Comparison of ENCODE assay signal across 9 cellular contexts in the genomic region with DNA sequence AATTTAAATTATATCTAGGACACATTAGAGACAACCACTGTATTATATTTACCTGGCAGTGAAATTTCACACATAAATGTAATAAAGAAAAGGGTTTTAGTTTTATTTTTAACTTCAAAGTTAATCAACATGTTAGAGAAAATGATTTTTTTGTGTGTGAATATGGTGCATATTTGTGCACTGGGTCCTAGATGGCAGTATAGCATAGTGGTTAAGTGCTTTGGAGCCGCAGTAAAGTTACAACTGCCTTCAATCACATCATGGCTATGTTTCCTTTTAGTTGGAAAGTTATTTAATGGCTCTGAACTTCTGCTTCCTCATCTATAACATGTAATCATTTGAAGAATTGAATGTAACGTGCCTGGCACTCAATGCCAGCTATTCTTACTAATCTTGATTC.
DNase-seq lines count a peak whose midpoint lies in the region; ATAC-seq and TF ChIP-seq lines count a peak whose summit lies in the region.
"Had no signal": no experiment of that assay in that cellular context is flagged by ENCODE, and none has a peak within 500 bp of the region (broad histone marks: within the 10 kb centered on the region; RNA-seq: fewer than 3 reads in every experiment).

No MANE protein-coding gene starts in this region.

- no peaks in the 10 kb centered on the region for H3K27me3 Mint-ChIP-seq in effector memory CD8-positive, alpha-beta T cell
- no peaks in the 10 kb centered on the region for H3K27me3 Mint-ChIP-seq in mesothelial cell of epicardium (ENCODE audit: low read depth)
- H3K27me3 Mint-ChIP-seq: central memory CD8-positive, alpha-beta T cell had no signal

- no peak overlapping the region for H3K27ac Mint-ChIP-seq in effector memory CD8-positive, alpha-beta T cell
- no peak overlapping the region for H3K27ac Mint-ChIP-seq in mesothelial cell of epicardium

- no peaks in the 10 kb centered on the region for H3K9me3 Mint-ChIP-seq in effector memory CD8-positive, alpha-beta T cell
- H3K9me3 Mint-ChIP-seq in mesothelial cell of epicardium, result no peaks in the 10 kb centered on the region
- H3K9me3 Mint-ChIP-seq: central memory CD8-positive, alpha-beta T cell had no signal

- DNase-seq in AG04449 (ENCODE audit: low read depth, low spot score), result no peak
- no peak for DNase-seq in GM13977 (ENCODE audit: low spot score)
- peak; percentile 40 for DNase-seq in RKO (ENCODE audit: low spot score)
- peak in 1 of 2 donors; percentile 50 for DNase-seq in foreskin fibroblast
- no peak for DNase-seq in effector memory CD8-positive, alpha-beta T cell
- no peak for DNase-seq in mesothelial cell of epicardium (ENCODE audit: low spot score in 2 of 2, unreplicated experiment in 2 of 2)
- DNase-seq in DMS114 treated with DMSO at 0.1 percent for 48 hours (lab: John Stamatoyannopoulos, UW; ENCODE audit: unreplicated experiment), result no peak

- POLR2A ChIA-PET in AG04449 (lab: Yijun Ruan, JAX), result no interaction called here

- H3K4me1 Mint-ChIP-seq in effector memory CD8-positive, alpha-beta T cell (ENCODE audit: low read depth in 2 of 2), result peaks cover 4 to 7% of the 10 kb centered on the region in 2 donors
- peaks cover 52% of the 10 kb centered on the region for H3K4me1 Mint-ChIP-seq in mesothelial cell of epicardium

- no peaks in the 10 kb centered on the region for H3K36me3 Mint-ChIP-seq in effector memory CD8-positive, alpha-beta T cell (ENCODE audit: insufficient read depth)
- H3K36me3 Mint-ChIP-seq in mesothelial cell of epicardium, result no peaks in the 10 kb centered on the region

- in situ Hi-C loops in GM13977 (cut with MboI; ENCODE audit: low pct_unique_long_range_greater_than_20kb, low sequenced_read_pairs, unreplicated experiment), result no loop called here

- H3K4me3 ChIP-seq in AG04449 (ENCODE audit: low read depth, low read length) (no peak overlapping the region), foreskin fibroblast (ENCODE audit: low read depth in 1 of 2, low read length in 2 of 2) (no peak overlapping the region)

- TF ChIP-seq CTCF in AG04449 (IDR thresholded peaks at IDR 0.05; ENCODE audit: insufficient read depth, low read length, missing control alignments) (peak; percentile 20), GM13977 (IDR thresholded peaks at IDR 0.05; ENCODE audit: extremely low read depth, insufficient read depth, missing control alignments) (peak; percentile 67), foreskin fibroblast (IDR thresholded peaks at IDR 0.05; ENCODE audit: low read depth, low read length) (peak; percentile 44), mesothelial cell of epicardium (IDR thresholded peaks at IDR 0.05; ENCODE audit: unreplicated experiment) (no peak)

- CTCF ChIA-PET in AG04449 (lab: Yijun Ruan, JAX), result no interaction called here

- no peak overlapping the region for H3K4me3 Mint-ChIP-seq in effector memory CD8-positive, alpha-beta T cell
- H3K4me3 Mint-ChIP-seq in mesothelial cell of epicardium, result no peak overlapping the region
- H3K4me3 Mint-ChIP-seq: central memory CD8-positive, alpha-beta T cell had no signal

- ATAC-seq in effector memory CD8-positive, alpha-beta T cell (replicated peaks), result no peak
- no peak for ATAC-seq in HG03521 (IDR thresholded peaks at IDR 0.05; ENCODE audit: unreplicated experiment)
